Comparison of ENCODE assay signal across 9 cellular contexts in genomic region chr5:138520971-138521370, GRCh38.
"Had no signal": no experiment of that assay in that cellular context is flagged by ENCODE, and none has a peak within 500 bp of the region (broad histone marks: within the 10 kb centered on the region; RNA-seq: fewer than 3 reads in every experiment).

No MANE protein-coding gene starts in this region.

- H3K27me3 Mint-ChIP-seq: central memory CD8-positive, alpha-beta T cell had no signal

- H3K4me3 ChIP-seq: transverse colon had no signal

- H2AFZ ChIP-seq: parathyroid adenoma had no signal

- H3K4me1 ChIP-seq: parathyroid adenoma, transverse colon had no signal

- H3K27me3 ChIP-seq: transverse colon had no signal

- H3K4me3 Mint-ChIP-seq: central memory CD8-positive, alpha-beta T cell; neural crest cell had no signal

- H3K9ac ChIP-seq: parathyroid adenoma had no signal

- H3K9me3 ChIP-seq: transverse colon had no signal

- H3K27ac ChIP-seq: parathyroid adenoma, transverse colon had no signal

- H3K9me3 Mint-ChIP-seq: central memory CD8-positive, alpha-beta T cell; neural crest cell had no signal

- DNase-seq: activated CD8-positive, alpha-beta memory T cell treated with anti-CD3 and anti-CD28 coated beads for 24 hours; erythroblast; hypothalamus; retina; T1000; transverse colon had no signal
